1 cellular context compared by ENCODE assay signal in the genomic region with DNA sequence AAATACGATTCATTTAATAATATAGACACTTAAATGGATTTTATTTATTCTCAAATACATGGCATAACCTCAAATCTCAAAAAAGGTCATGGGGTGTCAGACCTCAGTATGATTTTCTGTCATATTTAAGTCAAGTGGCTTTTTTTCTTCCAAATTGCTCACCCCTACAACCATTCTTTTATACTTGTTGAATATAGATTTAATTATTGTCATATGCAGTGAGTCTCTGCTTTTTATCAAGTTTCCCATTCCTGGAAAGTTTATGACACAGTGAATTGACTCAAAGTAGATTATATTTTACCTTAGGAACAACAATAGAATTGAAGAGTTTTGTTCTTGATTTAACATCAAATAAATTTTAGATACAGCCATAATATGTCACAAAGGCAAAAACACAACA.
TF ChIP-seq lines count a peak whose summit lies in the region.

No MANE protein-coding gene starts in this region.

TF ChIP-seq in SK-N-SH treated with all-trans-retinoic acid at 6 μM for 48 hours, 23 proteins besides CTCF, POLR2A, EP300 and RAD21 (continued from another document):
- TF ChIP-seq ESRRG (CRISPR knock-in tag; IDR thresholded peaks at IDR 0.05) (no peak), BACH2 (CRISPR knock-in tag; IDR thresholded peaks at IDR 0.05; ENCODE audit: borderline replicate concordance) (no peak), ZNF565 (CRISPR knock-in tag; conservative IDR thresholded peaks at IDR 0.05; ENCODE audit: low read depth) (no peak), OSR1 (CRISPR knock-in tag; IDR thresholded peaks at IDR 0.05) (no peak), PATZ1 (CRISPR knock-in tag; IDR thresholded peaks at IDR 0.05; ENCODE audit: borderline replicate concordance) (no peak), ZNF70 (CRISPR knock-in tag; IDR thresholded peaks at IDR 0.05) (no peak), CSDC2 (CRISPR knock-in tag; IDR thresholded peaks at IDR 0.05) (no peak)
